8 cellular contexts compared by ENCODE assay signal in genomic region chr12:120229583-120230325, GRCh38. TPM values are rescaled to one million over a fixed set of nuclear protein-coding genes. Genes with fewer than 3 reads are reported as not detected.
DNase-seq lines count a peak whose midpoint lies in the region; ATAC-seq, FAIRE-seq and TF ChIP-seq lines count a peak whose summit lies in the region.

No MANE protein-coding gene starts in this region.

- no peaks in the 10 kb centered on the region for H3K27me3 Mint-ChIP-seq in activated T-cell treated with anti-CD3 and anti-CD28 coated beads, Interleukin-2, amount 50 U/mL, for 72 hours (ENCODE audit: low read depth)
- H3K27me3 Mint-ChIP-seq in type B pancreatic cell: no peaks in the 10 kb centered on the region

- intact Hi-C loops in K562 (cut with micrococcal nuclease): loop anchor here (1.0 to 5.0 kb wide), 2 partner anchors 13 to 128 kb away; no protein-coding TSS in a partner anchor

- ATAC-seq in activated T-cell treated with anti-CD3 and anti-CD28 coated beads, Interleukin-2, amount 50 U/mL, for 72 hours (replicated peaks in 1 of 2): no peak
- ATAC-seq in K562 (peak; percentile 1; the same call in 2 of the 3 replicates), left lobe of liver (peak; percentile 5), HG03039 (IDR thresholded peaks at IDR 0.05; ENCODE audit: unreplicated experiment) (no peak)

- H3K9ac ChIP-seq in K562 (ENCODE audit: insufficient read depth in 1 of 2, low read depth in 2 of 2, low read length in 2 of 2): peak overlapping the region; percentile 59 to 85

- WGBS in K562 (ENCODE audit: insufficient coverage, low coverage, missing lambda C conversion rate): 21% methylated on average over 11 of the region's 11 CpGs

- H3K27ac ChIP-seq in K562 (ENCODE audit: extremely low read depth, low read depth, low read length): peak overlapping the region; percentile 96

- in situ Hi-C loops in K562 (cut with MboI): loop anchor here (5.0 kb wide), 1 partner anchor 33 kb away; no protein-coding TSS in a partner anchor

- H3K4me3 ChIP-seq in K562: peak overlapping the region; percentile 7; the same call in 1 of the 2 replicates

- peaks cover 15% of the 10 kb centered on the region; the same call in 2 of the 3 replicates for H3K36me3 ChIP-seq in K562 (ENCODE audit: control insufficient read depth, insufficient read depth, low read length)

- no TSS peak for BruUV-seq in K562 (replicated peaks; lab: Mats Ljungman, UMichigan)

- FAIRE-seq in K562 (lab: Jason Lieb, UNC): no peak

- H3K9me1 ChIP-seq in K562 (ENCODE audit: control insufficient read depth, insufficient read depth, low read length): peaks cover 3% of the 10 kb centered on the region

- CTCF ChIA-PET in K562 (lab: Yijun Ruan, JAX; ENCODE audit: low intra/inter-chr PET ratio): interaction anchor here (2.9 kb wide), 1 partner anchor 36 kb away, joined by 35 read pairs; the partner anchor contains the start of gene PXN

- H2AFZ ChIP-seq in K562 (ENCODE audit: low read depth, low read length): peak overlapping the region; percentile 62

- H3K4me1 ChIP-seq in K562 (replicated peaks in 1 of 2; ENCODE audit: control insufficient read depth in 2 of 2, insufficient read depth in 2 of 2, low read length in 2 of 2): peaks cover 83 to 86% of the 10 kb centered on the region in 2 experiments

- H3K79me2 ChIP-seq in K562 (ENCODE audit: control insufficient read depth, insufficient read depth, low read length): peaks cover 52% of the 10 kb centered on the region

- TF ChIP-seq EP300 in K562 (IDR thresholded peaks at IDR 0.05; ENCODE audit: low read length): no peak

- peak overlapping the region; percentile 78 for H3K4me2 ChIP-seq in K562 (ENCODE audit: insufficient read depth, low read length)

- no peak for TF ChIP-seq RAD21 in K562 (CRISPR knock-in tag; conservative IDR thresholded peaks at IDR 0.05 in 1 of 2, IDR thresholded peaks at IDR 0.05 in 1 of 2)

- DNase-seq in activated T-cell treated with anti-CD3 and anti-CD28 coated beads, Interleukin-2, amount 50 U/mL, for 72 hours: no peak
- DNase-seq in activated T-cell treated with anti-CD3 and anti-CD28 coated beads, Interleukin-2, amount 50 U/mL, for 1 hour: no peak
- no peak for DNase-seq in K562 (ENCODE audit: extremely low read depth in 1 of 4, low spot score in 3 of 4)
- DNase-seq in left lobe of liver (ENCODE audit: low spot score): no peak
- DNase-seq in type B pancreatic cell (ENCODE audit: extremely low spot score, unreplicated experiment): no peak
- no peak for DNase-seq in 8988T
- no peak for DNase-seq in NCI-H526 treated with DMSO at 0.1 percent for 48 hours (lab: John Stamatoyannopoulos, UW)

- H3K4me3 Mint-ChIP-seq in activated T-cell treated with anti-CD3 and anti-CD28 coated beads, Interleukin-2, amount 50 U/mL, for 72 hours: no peak overlapping the region
- H3K4me3 Mint-ChIP-seq in type B pancreatic cell: peak overlapping the region; percentile 85

- no peaks in the 10 kb centered on the region for H3K9me3 Mint-ChIP-seq in activated T-cell treated with anti-CD3 and anti-CD28 coated beads, Interleukin-2, amount 50 U/mL, for 72 hours
- H3K9me3 Mint-ChIP-seq in type B pancreatic cell: no peaks in the 10 kb centered on the region

- H3K4me1 Mint-ChIP-seq in activated T-cell treated with anti-CD3 and anti-CD28 coated beads, Interleukin-2, amount 50 U/mL, for 72 hours (ENCODE audit: low read depth): peaks cover 84% of the 10 kb centered on the region
- H3K4me1 Mint-ChIP-seq in type B pancreatic cell (ENCODE audit: unreplicated experiment): peaks cover 66% of the 10 kb centered on the region

- peaks cover 9% of the 10 kb centered on the region for H4K20me1 ChIP-seq in K562 (replicated peaks; ENCODE audit: control insufficient read depth, insufficient read depth, low read length)

- TF ChIP-seq POLR2A in K562 (conservative IDR thresholded peaks at IDR 0.05): no peak

- H3K9me3 ChIP-seq in K562 (replicated peaks; ENCODE audit: control insufficient read depth, insufficient read depth, low read depth, low read length): no peaks in the 10 kb centered on the region

- no peaks in the 10 kb centered on the region for H3K36me3 Mint-ChIP-seq in activated T-cell treated with anti-CD3 and anti-CD28 coated beads, Interleukin-2, amount 50 U/mL, for 72 hours (ENCODE audit: insufficient read depth in 2 of 2)
- no peaks in the 10 kb centered on the region for H3K36me3 Mint-ChIP-seq in type B pancreatic cell

- no peaks in the 10 kb centered on the region for H3K27me3 ChIP-seq in K562 (ENCODE audit: control insufficient read depth in 2 of 2, insufficient read depth in 2 of 2, low read length in 2 of 2)

- POLR2A ChIA-PET in K562 (lab: Yijun Ruan, JAX): interaction anchor here (0.6 to 17.7 kb wide), 17 partner anchors 10 to 85 kb away, joined by 3 to 420 read pairs (median 6); partner anchors contain the start of genes GCN1, PXN, RNU4-1 and RNU4-2

- no peak for TF ChIP-seq CTCF in K562 (IDR thresholded peaks at IDR 0.05 in 2 of 3, conservative IDR thresholded peaks at IDR 0.05 in 1 of 3; ENCODE audit: insufficient read depth in 2 of 3, low read depth in 1 of 3, low read length in 3 of 3)
- no peak for TF ChIP-seq CTCF in type B pancreatic cell (conservative IDR thresholded peaks at IDR 0.05)

- H3K27ac Mint-ChIP-seq in activated T-cell treated with anti-CD3 and anti-CD28 coated beads, Interleukin-2, amount 50 U/mL, for 72 hours: peak overlapping the region; percentile 99
- H3K27ac Mint-ChIP-seq in type B pancreatic cell: peak overlapping the region; percentile 100

RNA-seq across cellular contexts. Expression of gene RPLP0, which starts 28.8 kb away (rescaled TPM):
- total RNA-seq in activated T-cell treated with anti-CD3 and anti-CD28 coated beads, Interleukin-2, amount 50 U/mL, for 72 hours: 1,000 to 10,000 TPM; 4,846 to 5,223 TPM
- 1,112 and 2,318 TPM in 2 replicates for total RNA-seq in K562 (2011; cell fraction: chromatin; rRNA removed; ENCODE audit: low replicate concordance)
- 2,659 and 3,037 TPM in 2 replicates for total RNA-seq in K562 (2011; cell fraction: nucleolus; rRNA removed)
- total RNA-seq in K562 (2011; cell fraction: nucleoplasm; rRNA removed): 2,953 and 5,147 TPM in 2 replicates
- total RNA-seq in K562 (2014; rRNA removed) (4,900 and 6,436 TPM in 2 replicates), K562 (2014; rRNA removed; fragmentation: Illumina TruSeq; extraction: Trizol) (3,191 and 3,833 TPM in 2 replicates), K562 (2015; rRNA removed; fragmentation: Illumina TruSeq; extraction: Trizol) (3,802 and 3,820 TPM in 2 replicates), K562 (2021) (3,845 and 4,075 TPM in 2 replicates), left lobe of liver (743 TPM), type B pancreatic cell (ENCODE audit: low replicate concordance) (2,585 and 2,806 TPM in 2 replicates)
- polyA plus RNA-seq in K562 (2011; rRNA removed) (7,931 and 10,886 TPM in 2 replicates), K562 (2014; fragmentation: Illumina TruSeq; extraction: Trizol) (5,372 and 5,510 TPM in 2 replicates), K562 (2014; fragmentation: Nextera tagmentation; extraction: Ambion mirVana) (1,000 to 10,000 TPM; 6,875 to 7,674 TPM), K562 (2014; rRNA removed) (6,483 and 6,682 TPM in 2 replicates)
- 11,423 and 15,718 TPM in 2 replicates for polyA plus RNA-seq in K562 (2011; cell fraction: cytosol; rRNA removed)
- 3,653 and 4,979 TPM in 2 replicates for polyA plus RNA-seq in K562 (2011; cell fraction: nucleus; rRNA removed)
- polyA plus RNA-seq in K562 (2012): 4,990 and 8,357 TPM in 2 replicates
- polyA minus RNA-seq in K562 (2011; rRNA and poly(A)+ RNA removed): 5,001 and 5,431 TPM in 2 replicates
- 2,569 and 3,110 TPM in 2 replicates for polyA minus RNA-seq in K562 (2011; cell fraction: cytosol; rRNA and poly(A)+ RNA removed)
- polyA minus RNA-seq in K562 (2011; cell fraction: nucleus; rRNA and poly(A)+ RNA removed): 738 and 1,257 TPM in 2 replicates

RNA-seq across cellular contexts. Expression of gene GCN1, which starts 35.2 kb away (rescaled TPM):
- total RNA-seq in activated T-cell treated with anti-CD3 and anti-CD28 coated beads, Interleukin-2, amount 50 U/mL, for 72 hours: 100 to 1,000 TPM in 1 of 2 donors, 10 to 100 TPM in 1; 93.1 to 106 TPM
- total RNA-seq in K562 (2011; cell fraction: chromatin; rRNA removed; ENCODE audit: low replicate concordance): 689 and 1,391 TPM in 2 replicates
- 533 and 578 TPM in 2 replicates for total RNA-seq in K562 (2011; cell fraction: nucleolus; rRNA removed)
- 336 and 477 TPM in 2 replicates for total RNA-seq in K562 (2011; cell fraction: nucleoplasm; rRNA removed)
- total RNA-seq in K562 (2014; rRNA removed) (96.4 and 124 TPM in 2 replicates), K562 (2014; rRNA removed; fragmentation: Illumina TruSeq; extraction: Trizol) (48.2 and 49.7 TPM in 2 replicates), K562 (2015; rRNA removed; fragmentation: Illumina TruSeq; extraction: Trizol) (51.5 and 54.4 TPM in 2 replicates), K562 (2021) (172 and 190 TPM in 2 replicates), left lobe of liver (42.7 TPM), type B pancreatic cell (ENCODE audit: low replicate concordance) (114 and 130 TPM in 2 replicates)
- polyA plus RNA-seq in K562 (2011; rRNA removed) (51.7 and 78.4 TPM in 2 replicates), K562 (2014; fragmentation: Illumina TruSeq; extraction: Trizol) (81.4 and 108 TPM in 2 replicates), K562 (2014; fragmentation: Nextera tagmentation; extraction: Ambion mirVana) (10 to 100 TPM; 11.9 to 18.2 TPM), K562 (2014; rRNA removed) (78.4 and 94.0 TPM in 2 replicates)
- 52.9 and 58.6 TPM in 2 replicates for polyA plus RNA-seq in K562 (2011; cell fraction: cytosol; rRNA removed)
- polyA plus RNA-seq in K562 (2011; cell fraction: nucleus; rRNA removed): 319 and 415 TPM in 2 replicates
- 82.4 and 85.4 TPM in 2 replicates for polyA plus RNA-seq in K562 (2012)
- polyA minus RNA-seq in K562 (2011; rRNA and poly(A)+ RNA removed): 168 and 179 TPM in 2 replicates
- 131 and 132 TPM in 2 replicates for polyA minus RNA-seq in K562 (2011; cell fraction: cytosol; rRNA and poly(A)+ RNA removed)
- polyA minus RNA-seq in K562 (2011; cell fraction: nucleus; rRNA and poly(A)+ RNA removed): 176 and 241 TPM in 2 replicates

RNA-seq across cellular contexts. Expression of gene PXN, which starts 35.8 kb away (rescaled TPM):
- total RNA-seq in activated T-cell treated with anti-CD3 and anti-CD28 coated beads, Interleukin-2, amount 50 U/mL, for 72 hours: 10 to 100 TPM; 80.5 to 89.6 TPM
- 70.6 and 142 TPM in 2 replicates for total RNA-seq in K562 (2011; cell fraction: chromatin; rRNA removed; ENCODE audit: low replicate concordance)
- 45.5 and 48.2 TPM in 2 replicates for total RNA-seq in K562 (2011; cell fraction: nucleolus; rRNA removed)
- total RNA-seq in K562 (2011; cell fraction: nucleoplasm; rRNA removed): 51.8 and 52.7 TPM in 2 replicates
- 18.6 and 22.7 TPM in 2 replicates for total RNA-seq in K562 (2014; rRNA removed)
- 13.1 and 16.4 TPM in 2 replicates for total RNA-seq in K562 (2014; rRNA removed; fragmentation: Illumina TruSeq; extraction: Trizol)
- 13.5 and 14.2 TPM in 2 replicates for total RNA-seq in K562 (2015; rRNA removed; fragmentation: Illumina TruSeq; extraction: Trizol)
- 66.6 and 74.1 TPM in 2 replicates for total RNA-seq in K562 (2021)
- 28.6 and 44.1 TPM in 2 replicates for polyA plus RNA-seq in K562 (2011; rRNA removed)
- 31.5 and 36.7 TPM in 2 replicates for polyA plus RNA-seq in K562 (2011; cell fraction: cytosol; rRNA removed)
- polyA plus RNA-seq in K562 (2011; cell fraction: nucleus; rRNA removed): 43.4 and 76.1 TPM in 2 replicates
- polyA plus RNA-seq in K562 (2012): 59.0 and 70.2 TPM in 2 replicates
- polyA plus RNA-seq in K562 (2014; fragmentation: Illumina TruSeq; extraction: Trizol): 64.7 and 71.8 TPM in 2 replicates
- 1 to 10 TPM; 4.0 to 4.8 TPM for polyA plus RNA-seq in K562 (2014; fragmentation: Nextera tagmentation; extraction: Ambion mirVana)
- 40.7 and 42.2 TPM in 2 replicates for polyA plus RNA-seq in K562 (2014; rRNA removed)
- polyA minus RNA-seq in K562 (2011; rRNA and poly(A)+ RNA removed): 19.9 and 22.3 TPM in 2 replicates
- polyA minus RNA-seq in K562 (2011; cell fraction: cytosol; rRNA and poly(A)+ RNA removed): 16.7 and 38.8 TPM in 2 replicates
- 12.4 and 19.8 TPM in 2 replicates for polyA minus RNA-seq in K562 (2011; cell fraction: nucleus; rRNA and poly(A)+ RNA removed)
- total RNA-seq in left lobe of liver: 24.0 TPM
- 60.7 and 127 TPM in 2 replicates for total RNA-seq in type B pancreatic cell (ENCODE audit: low replicate concordance)

Comparison
In these comparisons a context has a peak if more than half of its experiments do, and no peak if none do; other contexts are left out.
1. ATAC-seq: peak in K562 (single experiment) and left lobe of liver (single experiment); none in activated T-cell treated with anti-CD3 and anti-CD28 coated beads, Interleukin-2, amount 50 U/mL, for 72 hours (0 of 2) and HG03039 (single experiment).